ENCODE assay signal across 8 cellular contexts in genomic region chr9:8858250-8859161, GRCh38.
A peak's percentile ranks its signal among the peaks of the same experiment; 100 is the strongest.
DNase-seq lines count a peak whose midpoint lies in the region; ATAC-seq, FAIRE-seq and TF ChIP-seq lines count a peak whose summit lies in the region.

No MANE protein-coding gene starts in this region.

- peak overlapping the region; percentile 72 to 99 (median 85) for H3K27ac Mint-ChIP-seq in brain
- H3K27ac Mint-ChIP-seq in stimulated activated effector memory CD8-positive, alpha-beta T cell treated with anti-CD3 and anti-CD28 coated beads, Interleukin-12 subunit alpha, Interleukin-12 subunit beta, amount 100 ng/mL, for 72 hours: no peak overlapping the region

- H3K27me3 ChIP-seq in HUES48 (ENCODE audit: control insufficient read depth, insufficient read depth, low read length): peaks cover 20% of the 10 kb centered on the region
- peaks cover 41% of the 10 kb centered on the region for H3K27me3 ChIP-seq in keratinocyte (ENCODE audit: control insufficient read depth, extremely low read depth, insufficient read depth, low read length)

- TF ChIP-seq CTCF in brain (conservative IDR thresholded peaks at IDR 0.05) (no peak), keratinocyte (optimal IDR thresholded peaks at IDR 0.05 in 1 of 3, IDR thresholded peaks at IDR 0.05 in 1 of 3, conservative IDR thresholded peaks at IDR 0.05 in 1 of 3; ENCODE audit: extremely low read depth in 1 of 3, insufficient read depth in 2 of 3, low read length in 3 of 3) (no peak), D721Med (IDR thresholded peaks at IDR 0.05; ENCODE audit: insufficient read depth, missing control alignments) (no peak)

- H3K9me3 ChIP-seq in HUES48 (ENCODE audit: control insufficient read depth, insufficient read depth, low read length): no peaks in the 10 kb centered on the region
- no peaks in the 10 kb centered on the region for H3K9me3 ChIP-seq in keratinocyte (ENCODE audit: control insufficient read depth, low read depth, low read length)

- peaks cover 0 to 4% (median 0%) of the 10 kb centered on the region in 5 experiments for H3K9me3 Mint-ChIP-seq in brain
- no peaks in the 10 kb centered on the region for H3K9me3 Mint-ChIP-seq in stimulated activated effector memory CD8-positive, alpha-beta T cell treated with anti-CD3 and anti-CD28 coated beads, Interleukin-12 subunit alpha, Interleukin-12 subunit beta, amount 100 ng/mL, for 72 hours

- no peak overlapping the region for H2AFZ ChIP-seq in keratinocyte (ENCODE audit: control insufficient read depth, low read length)

- H3K27me3 Mint-ChIP-seq in brain: peaks cover 14% of the 10 kb centered on the region

- DNase-seq in keratinocyte (ENCODE audit: low read depth, low spot score) (no peak), D721Med (ENCODE audit: insufficient read length, low spot score) (no peak), NCI-H1694 (lab: John Stamatoyannopoulos, UW) (no peak)
- DNase-seq in stimulated activated effector memory CD8-positive, alpha-beta T cell treated with anti-CD3 and anti-CD28 coated beads, Interleukin-12 subunit alpha, Interleukin-12 subunit beta, amount 100 ng/mL, for 72 hours (ENCODE audit: low spot score in 2 of 2): no peak

- no peaks in the 10 kb centered on the region for H3K36me3 Mint-ChIP-seq in brain
- H3K36me3 Mint-ChIP-seq in stimulated activated effector memory CD8-positive, alpha-beta T cell treated with anti-CD3 and anti-CD28 coated beads, Interleukin-12 subunit alpha, Interleukin-12 subunit beta, amount 100 ng/mL, for 72 hours: no peaks in the 10 kb centered on the region

- peak overlapping the region; percentile 83 to 94 (median 89) for H3K4me3 Mint-ChIP-seq in brain
- peak overlapping the region; percentile 55 for H3K4me3 Mint-ChIP-seq in stimulated activated effector memory CD8-positive, alpha-beta T cell treated with anti-CD3 and anti-CD28 coated beads, Interleukin-12 subunit alpha, Interleukin-12 subunit beta, amount 100 ng/mL, for 72 hours

- H3K9ac ChIP-seq in HUES48 (ENCODE audit: low read depth, low read length) (peak overlapping the region; percentile 57), keratinocyte (ENCODE audit: control insufficient read depth, extremely low read depth, insufficient read depth, low read length) (no peak overlapping the region)

- peaks cover 71% of the 10 kb centered on the region for H3K4me1 Mint-ChIP-seq in brain
- H3K4me1 Mint-ChIP-seq in stimulated activated effector memory CD8-positive, alpha-beta T cell treated with anti-CD3 and anti-CD28 coated beads, Interleukin-12 subunit alpha, Interleukin-12 subunit beta, amount 100 ng/mL, for 72 hours: peaks cover 10% of the 10 kb centered on the region

- peak overlapping the region; percentile 96 for H3K4me3 ChIP-seq in HUES48 (ENCODE audit: low read depth, low read length)
- peak overlapping the region in 2 of 3 experiments; percentile 40 to 54 for H3K4me3 ChIP-seq in keratinocyte (ENCODE audit: control insufficient read depth in 2 of 3, extremely low read depth in 1 of 3, insufficient read depth in 2 of 3, low read depth in 1 of 3, low read length in 3 of 3)

- H3K9me1 ChIP-seq in keratinocyte (ENCODE audit: control insufficient read depth, extremely low read depth, insufficient read depth, low read length): no peaks in the 10 kb centered on the region

- FAIRE-seq in keratinocyte (lab: Jason Lieb, UNC) (no peak), D721Med (lab: Jason Lieb, UNC) (no peak)

- peak overlapping the region; percentile 44 for H3K27ac ChIP-seq in HUES48 (ENCODE audit: low read depth, low read length)
- no peak overlapping the region for H3K27ac ChIP-seq in keratinocyte (ENCODE audit: control insufficient read depth, insufficient read depth, low read length)

- no peak for ATAC-seq in stimulated activated effector memory CD8-positive, alpha-beta T cell treated with anti-CD3 and anti-CD28 coated beads, Interleukin-12 subunit alpha, Interleukin-12 subunit beta, amount 100 ng/mL, for 72 hours
- ATAC-seq in GM21737 (IDR thresholded peaks at IDR 0.05; ENCODE audit: unreplicated experiment): no peak
- ATAC-seq in HG03460 (IDR thresholded peaks at IDR 0.05; ENCODE audit: unreplicated experiment): no peak

- dilution Hi-C loops in keratinocyte (cut with MboI; ENCODE audit: extremely low pct_ligation_motif_present, low sequenced_read_pairs): no loop called here

- H3K79me2 ChIP-seq in keratinocyte (ENCODE audit: control insufficient read depth, insufficient read depth, low read length): no peaks in the 10 kb centered on the region

- H3K4me2 ChIP-seq in keratinocyte (ENCODE audit: control insufficient read depth, extremely low read depth, insufficient read depth, low read depth, low read length): peak overlapping the region; percentile 67

- peaks cover 29% of the 10 kb centered on the region for H3K4me1 ChIP-seq in HUES48 (ENCODE audit: control insufficient read depth, insufficient read depth, low read length)
- peaks cover 1% of the 10 kb centered on the region for H3K4me1 ChIP-seq in keratinocyte (ENCODE audit: control insufficient read depth, extremely low read depth, insufficient read depth, low read length)

- H4K20me1 ChIP-seq in keratinocyte (ENCODE audit: control insufficient read depth, extremely low read depth, insufficient read depth, low read length): no peaks in the 10 kb centered on the region

- H3K36me3 ChIP-seq in HUES48 (ENCODE audit: control insufficient read depth, insufficient read depth, low read length) (no peaks in the 10 kb centered on the region), keratinocyte (ENCODE audit: control insufficient read depth in 2 of 2, extremely low read depth in 1 of 2, insufficient read depth in 2 of 2, low read length in 2 of 2) (no peaks in the 10 kb centered on the region)
